In genomic region chr1:110176299-110176956, GRCh38 we compare ENCODE assay signal across 11 cellular contexts. TPM values are rescaled to one million over a fixed set of nuclear protein-coding genes. Genes with fewer than 3 reads are reported as not detected.
DNase-seq lines count a peak whose midpoint lies in the region; ATAC-seq and TF ChIP-seq lines count a peak whose summit lies in the region.
"Had no signal": no experiment of that assay in that cellular context is flagged by ENCODE, and none has a peak within 500 bp of the region (broad histone marks: within the 10 kb centered on the region; RNA-seq: fewer than 3 reads in every experiment).

No MANE protein-coding gene starts in this region.

- H3K27ac Mint-ChIP-seq in osteocyte (ENCODE audit: unreplicated experiment) (peak overlapping the region; percentile 67), Caco-2 (ENCODE audit: unreplicated experiment) (no peak overlapping the region)
- H3K27ac Mint-ChIP-seq in CD8-positive, alpha-beta T cell, result no peak overlapping the region

- CTCF ChIA-PET in Caco-2 (lab: Charles Lee), result no interaction called here
- CTCF ChIA-PET in CD8-positive, alpha-beta T cell (lab: Charles Lee), result no interaction called here

- H3K36me3 ChIP-seq in body of pancreas (replicated peaks in 1 of 2; ENCODE audit: insufficient read depth in 1 of 2, low read depth in 2 of 2), result no peaks in the 10 kb centered on the region
- H3K36me3 ChIP-seq in Caco-2 (ENCODE audit: control insufficient read depth, insufficient read depth, low read length), result no peaks in the 10 kb centered on the region
- H3K36me3 ChIP-seq in CD8-positive, alpha-beta T cell (ENCODE audit: insufficient read depth, low read length), result no peaks in the 10 kb centered on the region
- H3K36me3 ChIP-seq: brain microvascular endothelial cell had no signal

- TF ChIP-seq CTCF in body of pancreas (IDR thresholded peaks at IDR 0.05), result no peak
- TF ChIP-seq CTCF in osteocyte (IDR thresholded peaks at IDR 0.05), result no peak
- no peak for TF ChIP-seq CTCF in Caco-2 (IDR thresholded peaks at IDR 0.05; ENCODE audit: insufficient read depth in 1 of 2, low read depth in 1 of 2, low read length in 1 of 2, severe bottlenecking in 1 of 2, unreplicated experiment in 1 of 2)
- no peak for TF ChIP-seq CTCF in CD8-positive, alpha-beta T cell (IDR thresholded peaks at IDR 0.05)

- DNase-seq in HT-29 (ENCODE audit: low spot score), result peak; percentile 26
- peak; percentile 81 for DNase-seq in NCI-H2171 (lab: John Stamatoyannopoulos, UW)
- peak; percentile 34 to 63 (median 46) for DNase-seq in body of pancreas
- peak; percentile 91 for DNase-seq in osteocyte (ENCODE audit: extremely low spot score, unreplicated experiment)
- DNase-seq in Caco-2, result no peak
- no peak for DNase-seq in CD8-positive, alpha-beta T cell
- DNase-seq in SKM-1 treated with dmso at 0.1 percent for 144 hours (lab: John Stamatoyannopoulos, UW; ENCODE audit: unreplicated experiment), result no peak
- DNase-seq in H4 (ENCODE audit: low spot score), result no peak
- DNase-seq: brain microvascular endothelial cell, foreskin fibroblast had no signal

- peaks cover 5% of the 10 kb centered on the region for H3K9me3 Mint-ChIP-seq in osteocyte (ENCODE audit: unreplicated experiment)
- no peaks in the 10 kb centered on the region for H3K9me3 Mint-ChIP-seq in Caco-2 (ENCODE audit: unreplicated experiment)
- H3K9me3 Mint-ChIP-seq in CD8-positive, alpha-beta T cell, result peaks cover 5% of the 10 kb centered on the region

- H3K4me3 Mint-ChIP-seq in osteocyte (ENCODE audit: unreplicated experiment) (no peak overlapping the region), Caco-2 (ENCODE audit: unreplicated experiment) (no peak overlapping the region)
- no peak overlapping the region for H3K4me3 Mint-ChIP-seq in CD8-positive, alpha-beta T cell

- H3K36me3 Mint-ChIP-seq in osteocyte (ENCODE audit: unreplicated experiment) (no peaks in the 10 kb centered on the region), Caco-2 (ENCODE audit: insufficient read depth, unreplicated experiment) (no peaks in the 10 kb centered on the region)
- no peaks in the 10 kb centered on the region for H3K36me3 Mint-ChIP-seq in CD8-positive, alpha-beta T cell

- H3K4me3 ChIP-seq in body of pancreas, result no peak overlapping the region
- no peak overlapping the region for H3K4me3 ChIP-seq in Caco-2 (ENCODE audit: low read depth, low read length)
- H3K4me3 ChIP-seq in CD8-positive, alpha-beta T cell (ENCODE audit: low read depth, low read length), result no peak overlapping the region

- no peaks in the 10 kb centered on the region for H3K9me3 ChIP-seq in body of pancreas
- H3K9me3 ChIP-seq in Caco-2, result no peaks in the 10 kb centered on the region
- no peaks in the 10 kb centered on the region for H3K9me3 ChIP-seq in CD8-positive, alpha-beta T cell (ENCODE audit: low read length)

- no peak for TF ChIP-seq POLR2A in body of pancreas (IDR thresholded peaks at IDR 0.05)

- BruUV-seq in Caco-2 (replicated peaks; lab: Mats Ljungman, UMichigan), result no TSS peak

- no peak for ATAC-seq in body of pancreas
- ATAC-seq in CD8-positive, alpha-beta T cell, result no peak

- H3K27ac ChIP-seq in body of pancreas, result no peak overlapping the region
- H3K27ac ChIP-seq in CD8-positive, alpha-beta T cell (ENCODE audit: low read depth, low read length), result no peak overlapping the region
- H3K27ac ChIP-seq: brain microvascular endothelial cell, KMS-11 had no signal

- H3K27me3 ChIP-seq in body of pancreas, result no peaks in the 10 kb centered on the region
- H3K27me3 ChIP-seq in Caco-2 (replicated peaks; ENCODE audit: control insufficient read depth, insufficient read depth, low read length), result no peaks in the 10 kb centered on the region
- no peaks in the 10 kb centered on the region for H3K27me3 ChIP-seq in CD8-positive, alpha-beta T cell (ENCODE audit: insufficient read depth, low read length)
- H3K27me3 ChIP-seq: brain microvascular endothelial cell had no signal

- WGBS in body of pancreas, 2 donors, result 46 to 48% methylated on average over 7 to 9 of the region's 9 CpGs

- H3K4me1 Mint-ChIP-seq in osteocyte (ENCODE audit: unreplicated experiment), result peaks cover 57% of the 10 kb centered on the region
- no peaks in the 10 kb centered on the region for H3K4me1 Mint-ChIP-seq in Caco-2 (ENCODE audit: low read depth, unreplicated experiment)
- no peaks in the 10 kb centered on the region for H3K4me1 Mint-ChIP-seq in CD8-positive, alpha-beta T cell (ENCODE audit: low read depth)

- POLR2A ChIA-PET in Caco-2 (lab: Charles Lee), result no interaction called here
- POLR2A ChIA-PET in CD8-positive, alpha-beta T cell (lab: Charles Lee), result no interaction called here

- intact Hi-C loops in body of pancreas (cut with DNase I), result no loop called here
- intact Hi-C loops in Caco-2 (cut with micrococcal nuclease; ENCODE audit: unreplicated experiment), result no loop called here
- intact Hi-C loops in CD8-positive, alpha-beta T cell (cut with DNase I, micrococcal nuclease), result no loop called here

- H3K4me1 ChIP-seq in body of pancreas, result no peaks in the 10 kb centered on the region
- H3K4me1 ChIP-seq in Caco-2, result no peaks in the 10 kb centered on the region
- H3K4me1 ChIP-seq in CD8-positive, alpha-beta T cell (ENCODE audit: insufficient read depth, low read length), result no peaks in the 10 kb centered on the region

- H3K27me3 Mint-ChIP-seq in osteocyte (ENCODE audit: unreplicated experiment), result no peaks in the 10 kb centered on the region
- peaks cover 8% of the 10 kb centered on the region for H3K27me3 Mint-ChIP-seq in Caco-2 (ENCODE audit: insufficient read depth, unreplicated experiment)
- H3K27me3 Mint-ChIP-seq in CD8-positive, alpha-beta T cell (ENCODE audit: low read depth), result peaks cover 5% of the 10 kb centered on the region

RNA-seq across cellular contexts. Expression of gene SLC6A17, which starts 26.1 kb away (rescaled TPM):
- not detected in 2 replicates for total RNA-seq in HT-29 (2014; rRNA removed; shearing (Covaris generic))
- total RNA-seq in body of pancreas, result under 1 TPM; 0.52 to 0.99 TPM
- total RNA-seq in osteocyte, result 1.5 and 1.6 TPM in 2 replicates
- total RNA-seq in Caco-2 (2022), result not detected in 2 replicates
- total RNA-seq in CD8-positive, alpha-beta T cell, result not detected
- 0.17 and 0.21 TPM in 2 replicates for total RNA-seq in H4 (2014; rRNA removed; shearing (Covaris generic))

RNA-seq across cellular contexts. Expression of gene KCNC4, which starts 33.7 kb away (rescaled TPM):
- 0.13 and 0.48 TPM in 2 replicates for total RNA-seq in HT-29 (2014; rRNA removed; shearing (Covaris generic))
- 10 to 100 TPM in 1 of 2 donors, 1 to 10 TPM in 1; 8.6 to 12.7 TPM for total RNA-seq in body of pancreas
- total RNA-seq in osteocyte, result 1.1 and 2.0 TPM in 2 replicates
- 5.3 TPM in 2 replicates for total RNA-seq in Caco-2 (2022)
- total RNA-seq in CD8-positive, alpha-beta T cell, result 10 to 100 TPM; 11.4 to 13.1 TPM
- total RNA-seq in H4 (2014; rRNA removed; shearing (Covaris generic)), result 0.12 and 0.72 TPM in 2 replicates

Comparison
In these comparisons a context has a peak if more than half of its experiments do, and no peak if none do; other contexts are left out.
1. DNase-seq: peak in HT-29 (single experiment), NCI-H2171 (single experiment), body of pancreas (4 of 4) and osteocyte (single experiment); none in Caco-2 (0 of 2), CD8-positive, alpha-beta T cell (0 of 7), SKM-1 treated with dmso at 0.1 percent for 144 hours (single experiment) and H4 (single experiment).